ENCODE assay signal across 32 cellular contexts in the genomic region with DNA sequence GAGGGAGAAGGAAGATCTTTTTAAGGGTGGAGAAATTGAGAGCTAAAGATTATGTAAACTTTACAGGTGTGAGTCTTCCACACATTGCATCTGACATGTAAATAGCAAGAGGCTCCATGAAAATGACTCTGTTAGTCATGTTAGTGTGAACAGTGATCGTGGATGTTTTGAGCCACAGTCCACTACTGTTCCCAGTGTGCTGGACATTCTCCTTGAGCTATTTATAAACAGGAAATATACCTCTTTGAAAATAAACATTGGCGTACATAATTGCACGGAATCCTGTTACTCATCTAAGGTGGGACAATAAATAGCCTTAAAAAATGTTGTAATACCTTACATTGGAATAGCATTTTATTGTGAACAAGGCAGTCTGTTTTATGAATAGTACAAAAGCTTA. TPM values are rescaled to one million over a fixed set of nuclear protein-coding genes. Genes with fewer than 3 reads are reported as not detected.
DNase-seq lines count a peak whose midpoint lies in the region; ATAC-seq, FAIRE-seq and TF ChIP-seq lines count a peak whose summit lies in the region.
"Had no signal": no experiment of that assay in that cellular context is flagged by ENCODE, and none has a peak within 500 bp of the region (broad histone marks: within the 10 kb centered on the region; RNA-seq: fewer than 3 reads in every experiment).

No MANE protein-coding gene starts in this region.

- H2AFZ ChIP-seq in HepG2 (ENCODE audit: low read length), result no peak overlapping the region
- no peak overlapping the region for H2AFZ ChIP-seq in astrocyte (ENCODE audit: low read depth, low read length)

- in situ Hi-C loops in HepG2 (cut with HindIII; ENCODE audit: extremely low pct_ligation_motif_present, low pct_unique_long_range_greater_than_20kb), result no loop called here

- CTCF ChIA-PET in HepG2 (lab: Yijun Ruan, JAX; ENCODE audit: low intra/inter-chr PET ratio, low total read pairs), result no interaction called here

- H3K4me1 ChIP-seq in HepG2 (ENCODE audit: insufficient read depth, low read length) (peaks cover 29% of the 10 kb centered on the region), right lobe of liver (peaks cover 0 to 8% (median 3%) of the 10 kb centered on the region in 4 donors), astrocyte (ENCODE audit: insufficient read depth, low read length) (peaks cover 60% of the 10 kb centered on the region), mucosa of descending colon (ENCODE audit: low read depth) (no peaks in the 10 kb centered on the region), spleen (peaks cover 0 to 66% (median 23%) of the 10 kb centered on the region in 6 donors)

- H3K4me3 Mint-ChIP-seq in astrocyte (ENCODE audit: unreplicated experiment), result no peak overlapping the region
- H3K4me3 Mint-ChIP-seq: activated B cell treated with CpG ODN at 0.5 μM for 24 hours; activated T-helper 17 cell treated with anti-CD3 and anti-CD28 coated beads, Interleukin-2, amount 50 U/mL, for 72 hours; B cell; CD8-positive, alpha-beta memory T cell; nephron progenitor cell had no signal

- H3K36me3 Mint-ChIP-seq in astrocyte (ENCODE audit: low read depth, unreplicated experiment), result peaks cover 15% of the 10 kb centered on the region
- H3K36me3 Mint-ChIP-seq: activated naive CD4-positive, alpha-beta T cell treated with anti-CD3 and anti-CD28 coated beads, Interleukin-2, amount 50 U/mL, for 72 hours; CD8-positive, alpha-beta memory T cell had no signal

- no peak for TF ChIP-seq RAD21 in HepG2 (CRISPR knock-in tag; IDR thresholded peaks at IDR 0.05)

- TF ChIP-seq CTCF in HepG2 (CRISPR knock-in tag; IDR thresholded peaks at IDR 0.05), result no peak
- TF ChIP-seq CTCF in right lobe of liver (IDR thresholded peaks at IDR 0.05), result no peak
- no peak for TF ChIP-seq CTCF in astrocyte (IDR thresholded peaks at IDR 0.05; ENCODE audit: insufficient read depth, low read depth, low read length)
- no peak for TF ChIP-seq CTCF in mucosa of descending colon (IDR thresholded peaks at IDR 0.05)
- no peak for TF ChIP-seq CTCF in spleen (IDR thresholded peaks at IDR 0.05 in 8 of 11, conservative IDR thresholded peaks at IDR 0.05 in 3 of 11)

- no peak for TF ChIP-seq EP300 in HepG2 (IDR thresholded peaks at IDR 0.05; ENCODE audit: low read depth in 2 of 2, low read length in 2 of 2)
- no peak for TF ChIP-seq EP300 in HepG2 (CRISPR knock-in tag; IDR thresholded peaks at IDR 0.05; ENCODE audit: borderline replicate concordance)

- TF ChIP-seq POLR2A in HepG2 (IDR thresholded peaks at IDR 0.05; ENCODE audit: insufficient read depth in 1 of 2, low read depth in 2 of 2, low read length in 2 of 2) (no peak), right lobe of liver (IDR thresholded peaks at IDR 0.05) (no peak), spleen (IDR thresholded peaks at IDR 0.05) (no peak)

- H3K36me3 ChIP-seq in HepG2 (replicated peaks in 1 of 2; ENCODE audit: control insufficient read depth in 1 of 2, insufficient read depth in 2 of 2, low read length in 2 of 2), result no peaks in the 10 kb centered on the region
- H3K36me3 ChIP-seq in right lobe of liver, result no peaks in the 10 kb centered on the region
- H3K36me3 ChIP-seq in astrocyte (ENCODE audit: insufficient read depth, low read length), result no peaks in the 10 kb centered on the region
- H3K36me3 ChIP-seq in mucosa of descending colon (ENCODE audit: low read depth), result no peaks in the 10 kb centered on the region
- H3K36me3 ChIP-seq in spleen, result no peaks in the 10 kb centered on the region
- H3K36me3 ChIP-seq: ascending aorta, ovary, right atrium auricular region had no signal

- no peaks in the 10 kb centered on the region for H4K20me1 ChIP-seq in HepG2 (ENCODE audit: insufficient read depth, low read length)
- peaks cover 53% of the 10 kb centered on the region for H4K20me1 ChIP-seq in astrocyte (ENCODE audit: insufficient read depth, low read length)

- no peak for FAIRE-seq in HepG2 (lab: Jason Lieb, UNC)
- FAIRE-seq in astrocyte (lab: Jason Lieb, UNC), result no peak
- FAIRE-seq: A204.1, colon, G401.6, keratinocyte had no signal

- no peak overlapping the region for H3K27ac ChIP-seq in HepG2 (ENCODE audit: extremely low read length, insufficient read depth, low read length)
- H3K27ac ChIP-seq in right lobe of liver, result no peak overlapping the region
- H3K27ac ChIP-seq in astrocyte (ENCODE audit: low read depth, low read length), result peak overlapping the region; percentile 75
- H3K27ac ChIP-seq in spleen, result no peak overlapping the region
- H3K27ac ChIP-seq: ascending aorta, KMS-11, ovary, right atrium auricular region, RWPE1 had no signal

- no TSS peak for BruUV-seq in HepG2 (replicated peaks; lab: Mats Ljungman, UMichigan)

- H3K27ac Mint-ChIP-seq in astrocyte (ENCODE audit: unreplicated experiment), result peak overlapping the region; percentile 77
- H3K27ac Mint-ChIP-seq: activated B cell treated with CpG ODN at 0.5 μM for 24 hours; activated naive CD4-positive, alpha-beta T cell treated with anti-CD3 and anti-CD28 coated beads, Interleukin-2, amount 50 U/mL, for 72 hours; activated T-helper 17 cell treated with anti-CD3 and anti-CD28 coated beads, Interleukin-2, amount 50 U/mL, for 72 hours; B cell; CD8-positive, alpha-beta memory T cell; nephron progenitor cell had no signal

- no peaks in the 10 kb centered on the region for H3K27me3 Mint-ChIP-seq in astrocyte (ENCODE audit: low read depth, unreplicated experiment)
- H3K27me3 Mint-ChIP-seq: activated B cell treated with CpG ODN at 0.5 μM for 24 hours; activated T-helper 17 cell treated with anti-CD3 and anti-CD28 coated beads, Interleukin-2, amount 50 U/mL, for 72 hours; B cell; CD8-positive, alpha-beta memory T cell had no signal

- DNase-seq in HepG2 (ENCODE audit: low spot score) (no peak), right lobe of liver (no peak), astrocyte (ENCODE audit: low read depth) (peak; percentile 51), mucosa of descending colon (no peak), NCI-H2081 treated with DMSO at 0.1 percent for 48 hours (lab: John Stamatoyannopoulos, UW) (no peak), spleen (no peak)
- no peak for DNase-seq in stimulated activated naive CD8-positive, alpha-beta T cell treated with anti-CD3 and anti-CD28 coated beads, Interleukin-15, Interleukin-2, amounts not matched to agents 100 U/mL and 50 U/mL, for 24 hours
- DNase-seq: activated B cell treated with CpG ODN at 0.5 μM for 24 hours; activated CD4-positive, alpha-beta T cell treated with anti-CD3 and anti-CD28 coated beads, Interleukin-2, amount 50 U/mL, for 48 hours; activated CD8-positive, alpha-beta memory T cell treated with anti-CD3 and anti-CD28 coated beads, Interleukin-2, amount 50 U/mL, for 48 hours; CD8-positive, alpha-beta memory T cell; DMS153; effector memory CD4-positive, alpha-beta T cell; MV-4-11; NCI-H510A; nephron progenitor cell; NK-92 treated with Interleukin-12 subunit alpha and Interleukin-12 subunit beta, amount 100 ng/mL, for 24 hours; stimulated activated CD4-positive, alpha-beta T cell treated with anti-CD3 and anti-CD28 coated beads, Interleukin-15, amount 100 ng/mL, for 24 hours; trophoblast cell had no signal

- H3K79me2 ChIP-seq in HepG2 (ENCODE audit: insufficient read depth, low read length), result peaks cover 78% of the 10 kb centered on the region
- H3K79me2 ChIP-seq in astrocyte (ENCODE audit: insufficient read depth, low read length), result peaks cover 99% of the 10 kb centered on the region

- no peaks in the 10 kb centered on the region for H3K9me3 ChIP-seq in HepG2 (ENCODE audit: low read length)
- H3K9me3 ChIP-seq in right lobe of liver, result no peaks in the 10 kb centered on the region
- no peaks in the 10 kb centered on the region for H3K9me3 ChIP-seq in astrocyte (ENCODE audit: insufficient read depth, low read depth, low read length)
- no peaks in the 10 kb centered on the region for H3K9me3 ChIP-seq in mucosa of descending colon
- H3K9me3 ChIP-seq in spleen, result no peaks in the 10 kb centered on the region
- H3K9me3 ChIP-seq: ascending aorta, ovary, right atrium auricular region had no signal

- no peak overlapping the region for H3K4me3 ChIP-seq in HepG2 (replicated peaks in 1 of 3; ENCODE audit: insufficient read depth in 1 of 3, low read depth in 2 of 3, low read length in 3 of 3)
- no peak overlapping the region for H3K4me3 ChIP-seq in right lobe of liver
- H3K4me3 ChIP-seq in astrocyte (ENCODE audit: insufficient read depth, low read depth, low read length), result no peak overlapping the region
- no peak overlapping the region for H3K4me3 ChIP-seq in mucosa of descending colon
- no peak overlapping the region for H3K4me3 ChIP-seq in spleen
- H3K4me3 ChIP-seq: ascending aorta, ovary, right atrium auricular region had no signal

- no peaks in the 10 kb centered on the region for H3K9me3 Mint-ChIP-seq in astrocyte (ENCODE audit: unreplicated experiment)
- H3K9me3 Mint-ChIP-seq: activated B cell treated with CpG ODN at 0.5 μM for 24 hours; activated naive CD4-positive, alpha-beta T cell treated with anti-CD3 and anti-CD28 coated beads, Interleukin-2, amount 50 U/mL, for 72 hours; activated T-helper 17 cell treated with anti-CD3 and anti-CD28 coated beads, Interleukin-2, amount 50 U/mL, for 72 hours; CD8-positive, alpha-beta memory T cell had no signal

- 89% methylated on average over 3 of the region's 3 CpGs for WGBS in HepG2 (ENCODE audit: low lambda C conversion rate)
- 88% methylated on average over 3 of the region's 3 CpGs for WGBS in right lobe of liver (ENCODE audit: insufficient coverage, low coverage, low lambda C conversion rate, missing lambda C conversion rate)
- WGBS in spleen, 5 donors, result 78 to 88% (median 84%) methylated on average over 3 of the region's 3 CpGs

- POLR2A ChIA-PET in HepG2 (lab: Yijun Ruan, JAX), result interaction anchor here (1.5 kb wide), 1 partner anchor 38 kb away, joined by 4 read pairs; no protein-coding TSS in a partner anchor

- H3K4me2 ChIP-seq in HepG2 (ENCODE audit: low read depth, low read length) (no peak overlapping the region), astrocyte (ENCODE audit: low read length) (peak overlapping the region; percentile 66)
- H3K4me2 ChIP-seq: KMS-11 had no signal

- intact Hi-C loops in HepG2 (cut with micrococcal nuclease; ENCODE audit: unreplicated experiment), result no loop called here
- intact Hi-C loops in right lobe of liver (cut with DNase I), result no loop called here
- intact Hi-C loops in mucosa of descending colon (cut with DNase I, micrococcal nuclease), result no loop called here
- intact Hi-C loops in spleen (cut with DNase I; ENCODE audit: low total_unique reads), result no loop called here

- peaks cover 57% of the 10 kb centered on the region for H3K4me1 Mint-ChIP-seq in astrocyte (ENCODE audit: low read depth, unreplicated experiment)

- H3K9ac ChIP-seq in HepG2 (ENCODE audit: insufficient read depth, low read depth, low read length) (no peak overlapping the region), astrocyte (ENCODE audit: low read length) (peak overlapping the region; percentile 55)
- H3K9ac ChIP-seq: KMS-11 had no signal

- no peak for ATAC-seq in HepG2
- no peak for ATAC-seq in right lobe of liver
- peak; percentile 28 for ATAC-seq in mucosa of descending colon
- no peak for ATAC-seq in stimulated activated naive CD8-positive, alpha-beta T cell treated with anti-CD3 and anti-CD28 coated beads, Interleukin-15, Interleukin-2, amounts not matched to agents 100 U/mL and 50 U/mL, for 24 hours
- ATAC-seq in GM21619 (IDR thresholded peaks at IDR 0.05; ENCODE audit: unreplicated experiment), result no peak
- ATAC-seq: activated naive CD4-positive, alpha-beta T cell treated with anti-CD3 and anti-CD28 coated beads, Interleukin-2, amount 50 U/mL, for 72 hours; activated T-helper 17 cell treated with anti-CD3 and anti-CD28 coated beads, Interleukin-2, amount 50 U/mL, for 72 hours had no signal

- H3K27me3 ChIP-seq in HepG2 (ENCODE audit: control insufficient read depth in 1 of 2, insufficient read depth in 2 of 2, low read length in 2 of 2) (no peaks in the 10 kb centered on the region), right lobe of liver (no peaks in the 10 kb centered on the region), astrocyte (ENCODE audit: insufficient read depth, low read length) (no peaks in the 10 kb centered on the region), spleen (replicated peaks in 1 of 7) (peaks cover 0 to 26% (median 0%) of the 10 kb centered on the region in 7 donors)
- H3K27me3 ChIP-seq: ascending aorta, ovary, right atrium auricular region had no signal

RNA-seq across cellular contexts. Expression of a gene that starts 37.0 kb away (rescaled TPM):
- total RNA-seq in HepG2 (2016; rRNA removed; fragmentation: Illumina TruSeq; extraction: Trizol) (38.3 and 55.1 TPM in 2 replicates), right lobe of liver (10 to 100 TPM; 15.7 to 33.0 (median 18.7) TPM), astrocyte (202 and 205 TPM in 2 replicates), mucosa of descending colon (10 to 100 TPM; 24.4 to 65.4 (median 31.2) TPM), spleen (100 to 1,000 TPM in 1 of 7 donors, 10 to 100 TPM in 6; 60.2 to 104 (median 62.3) TPM)
- total RNA-seq in HepG2 (2016; cell fraction: cytosol; rRNA removed; fragmentation: Illumina TruSeq; extraction: Trizol; ENCODE audit: low read depth), result 10.2 and 12.7 TPM in 2 replicates
- total RNA-seq in HepG2 (2016; cell fraction: insoluble cytoplasmic fraction; rRNA removed; fragmentation: Illumina TruSeq; extraction: Trizol), result 40.2 and 51.8 TPM in 2 replicates
- total RNA-seq in HepG2 (2016; cell fraction: membrane; rRNA removed; fragmentation: Illumina TruSeq; extraction: Trizol), result 32.3 and 32.6 TPM in 2 replicates
- total RNA-seq in HepG2 (2016; cell fraction: nucleus; rRNA removed; fragmentation: Illumina TruSeq; extraction: Trizol), result 18.8 and 25.1 TPM in 2 replicates
- polyA plus RNA-seq in HepG2 (2011; rRNA removed) (35.5 and 49.6 TPM in 2 replicates), spleen (10 to 100 TPM in 2 of 3 donors, 1 to 10 TPM in 1; 8.9 to 17.2 (median 15.2) TPM)
- 46.5 and 60.1 TPM in 2 replicates for polyA plus RNA-seq in HepG2 (2011; cell fraction: cytosol; rRNA removed)
- polyA plus RNA-seq in HepG2 (2011; cell fraction: nucleus; rRNA removed), result 11.1 and 16.1 TPM in 2 replicates
- polyA plus RNA-seq in HepG2 (2012), result 35.5 and 39.6 TPM in 2 replicates
- polyA plus RNA-seq in HepG2 (2016; cell fraction: cytosol; fragmentation: Illumina TruSeq; extraction: Trizol; ENCODE audit: low read depth), result 5.7 and 6.2 TPM in 2 replicates
- polyA plus RNA-seq in HepG2 (2016; cell fraction: insoluble cytoplasmic fraction; fragmentation: Illumina TruSeq; extraction: Trizol; ENCODE audit: low read depth), result 48.3 and 50.6 TPM in 2 replicates
- polyA plus RNA-seq in HepG2 (2016; cell fraction: membrane; fragmentation: Illumina TruSeq; extraction: Trizol; ENCODE audit: low read depth), result 17.0 and 18.1 TPM in 2 replicates
- 23.1 and 23.2 TPM in 2 replicates for polyA plus RNA-seq in HepG2 (2016; cell fraction: nucleus; fragmentation: Illumina TruSeq; extraction: Trizol; ENCODE audit: insufficient read depth, low read depth)
- 29.4 and 67.4 TPM in 2 replicates for polyA minus RNA-seq in HepG2 (2011; rRNA and poly(A)+ RNA removed; ENCODE audit: low replicate concordance)
- 30.8 and 52.6 TPM in 2 replicates for polyA minus RNA-seq in HepG2 (2011; cell fraction: cytosol; rRNA and poly(A)+ RNA removed)
- polyA minus RNA-seq in HepG2 (2011; cell fraction: nucleus; rRNA and poly(A)+ RNA removed), result 33.3 and 35.3 TPM in 2 replicates
